Comparison of ENCODE assay signal across 29 cellular contexts in the genomic region with DNA sequence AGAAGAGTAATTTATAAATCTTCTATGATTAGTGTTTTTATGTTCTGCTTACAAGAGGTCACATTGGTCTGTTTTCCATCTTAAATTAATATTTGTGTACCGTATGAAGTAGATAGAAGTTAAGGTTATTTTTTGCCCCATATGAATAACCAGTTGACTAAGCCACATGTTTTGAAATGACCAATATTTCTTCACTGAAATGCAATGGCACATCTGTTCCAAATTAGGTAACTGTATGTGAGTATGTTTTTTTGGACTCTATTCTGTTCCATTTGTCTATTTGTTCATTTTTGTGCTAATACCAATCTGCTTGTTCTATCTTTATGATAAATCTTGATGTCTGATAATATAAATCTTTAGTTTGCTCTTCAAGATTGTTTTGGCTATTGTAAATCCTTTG. TPM values are rescaled to one million over a fixed set of nuclear protein-coding genes. Genes with fewer than 3 reads are reported as not detected.
DNase-seq lines count a peak whose midpoint lies in the region; ATAC-seq and TF ChIP-seq lines count a peak whose summit lies in the region.
"Had no signal": no experiment of that assay in that cellular context is flagged by ENCODE, and none has a peak within 500 bp of the region (broad histone marks: within the 10 kb centered on the region; RNA-seq: fewer than 3 reads in every experiment).

No MANE protein-coding gene starts in this region.

- H3K4me3 ChIP-seq in ACC112 (ENCODE audit: low read depth, low read length), result no peak overlapping the region
- H3K4me3 ChIP-seq: colonic mucosa, psoas muscle, SK-N-MC had no signal

- no peaks in the 10 kb centered on the region for H3K27me3 ChIP-seq in ACC112 (ENCODE audit: insufficient read depth, low read length)
- H3K27me3 ChIP-seq: colonic mucosa had no signal

- H3K4me1 ChIP-seq in ACC112 (ENCODE audit: control insufficient read depth, insufficient read depth, low read length, unreplicated experiment), result peaks cover 2% of the 10 kb centered on the region
- H3K4me1 ChIP-seq: colonic mucosa, psoas muscle had no signal

- H3K27ac ChIP-seq in ACC112 (ENCODE audit: low read depth, low read length), result 0 out of 2 replicates have a peak overlapping the region, but pooled peaks have one; percentile 18
- H3K27ac ChIP-seq: colonic mucosa, psoas muscle, SK-N-MC had no signal

- H3K36me3 Mint-ChIP-seq in Calu3 (ENCODE audit: insufficient read depth, unreplicated experiment), result no peaks in the 10 kb centered on the region

- no peaks in the 10 kb centered on the region for H3K9me3 Mint-ChIP-seq in Calu3 (ENCODE audit: low read depth, unreplicated experiment)

- TF ChIP-seq CTCF in Calu3 (IDR thresholded peaks at IDR 0.05; ENCODE audit: unreplicated experiment), result no peak

- H3K27me3 Mint-ChIP-seq in Calu3 (ENCODE audit: unreplicated experiment), result no peaks in the 10 kb centered on the region
- H3K27me3 Mint-ChIP-seq: activated naive CD4-positive, alpha-beta T cell treated with anti-CD3 and anti-CD28 coated beads, Interleukin-2, amount 50 U/mL, for 24 hours; memory B cell; stimulated activated naive CD8-positive, alpha-beta T cell treated with anti-CD3 and anti-CD28 coated beads, Interleukin-15, Interleukin-2, amounts not matched to agents 100 ng/mL and 50 ng/mL, for 24 hours; T-helper 17 cell had no signal

- no TSS peak for BruUV-seq in Calu3 (replicated peaks; lab: Mats Ljungman, UMichigan)

- CTCF ChIA-PET in Calu3 (lab: Charles Lee), result no interaction called here

- H3K27ac Mint-ChIP-seq in Calu3 (ENCODE audit: unreplicated experiment), result no peak overlapping the region
- H3K27ac Mint-ChIP-seq: activated naive CD4-positive, alpha-beta T cell treated with anti-CD3 and anti-CD28 coated beads, Interleukin-2, amount 50 U/mL, for 24 hours; activated T-helper 2 cell treated with anti-CD3 and anti-CD28 coated beads, Interferon-gamma antibody, Interleukin-2, Interleukin-4, amounts not matched to agents 10 μg/mL and 5 μg/mL and 100 μg/mL, durations not matched to agents 14 hours and 24 hours and 36 hours; immature natural killer cell; memory B cell; T-helper 17 cell had no signal

- peaks cover 33% of the 10 kb centered on the region for H3K36me3 ChIP-seq in ACC112 (ENCODE audit: insufficient read depth, low read length)
- H3K36me3 ChIP-seq: colonic mucosa had no signal

- intact Hi-C loops in Calu3 (cut with micrococcal nuclease; ENCODE audit: unreplicated experiment), result no loop called here

- DNase-seq in GM04503 (ENCODE audit: low read depth) (peak; percentile 55), MV-4-11 (lab: John Stamatoyannopoulos, UW) (peak; percentile 16), fibroblast of the conjunctiva (ENCODE audit: low read depth) (peak; percentile 42), Calu3 (no peak), DMS79 (lab: John Stamatoyannopoulos, UW) (no peak), retina (no peak)
- DNase-seq: activated CD4-positive, alpha-beta T cell treated with anti-CD3 and anti-CD28 coated beads, Interleukin-2, amount 50 U/mL, for 48 hours; activated CD8-positive, alpha-beta memory T cell treated with anti-CD3 and anti-CD28 coated beads, Interleukin-2, amount 50 U/mL, for 48 hours; C1 segment of cervical spinal cord; colonic mucosa; COR-L47; effector memory CD4-positive, alpha-beta T cell; erythroblast; hypothalamus; immature natural killer cell; NCI-H1436; NCI-H2081 treated with DMSO at 0.1 percent for 48 hours; NCI-H345; NCI-H774; psoas muscle; T-helper 17 cell had no signal

- H3K79me2 ChIP-seq in ACC112 (ENCODE audit: control insufficient read depth, insufficient read depth, low read length, unreplicated experiment), result peaks cover 44% of the 10 kb centered on the region

- no peak for ATAC-seq in HG03159 (IDR thresholded peaks at IDR 0.05; ENCODE audit: unreplicated experiment)
- ATAC-seq: activated CD4-positive, CD25-positive, alpha-beta regulatory T cell treated with anti-CD3 and anti-CD28 coated beads, Interleukin-2, amount 50 U/mL, for 24 hours; psoas muscle; T-helper 17 cell had no signal

- no peak overlapping the region for H2AFZ ChIP-seq in ACC112 (ENCODE audit: low read length, unreplicated experiment)

- H3K4me3 Mint-ChIP-seq in Calu3 (ENCODE audit: low read depth, unreplicated experiment), result no peak overlapping the region
- H3K4me3 Mint-ChIP-seq: activated naive CD4-positive, alpha-beta T cell treated with anti-CD3 and anti-CD28 coated beads, Interleukin-2, amount 50 U/mL, for 24 hours; immature natural killer cell; memory B cell; stimulated activated naive CD8-positive, alpha-beta T cell treated with anti-CD3 and anti-CD28 coated beads, Interleukin-15, Interleukin-2, amounts not matched to agents 100 ng/mL and 50 ng/mL, for 24 hours; T-helper 17 cell had no signal

- H3K4me1 Mint-ChIP-seq in Calu3 (ENCODE audit: low read depth, unreplicated experiment), result no peaks in the 10 kb centered on the region

RNA-seq across cellular contexts. Expression of a gene that starts 17.7 kb away (rescaled TPM):
- total RNA-seq in Calu3 (2022), result 6.3 and 9.2 TPM in 2 replicates

Comparison
In these comparisons a context has a peak if more than half of its experiments do, and no peak if none do; other contexts are left out.
1. DNase-seq: peak in GM04503 (single experiment), MV-4-11 (single experiment) and fibroblast of the conjunctiva (single experiment); none in Calu3 (single experiment), DMS79 (single experiment) and retina (single experiment).